In the genomic region with DNA sequence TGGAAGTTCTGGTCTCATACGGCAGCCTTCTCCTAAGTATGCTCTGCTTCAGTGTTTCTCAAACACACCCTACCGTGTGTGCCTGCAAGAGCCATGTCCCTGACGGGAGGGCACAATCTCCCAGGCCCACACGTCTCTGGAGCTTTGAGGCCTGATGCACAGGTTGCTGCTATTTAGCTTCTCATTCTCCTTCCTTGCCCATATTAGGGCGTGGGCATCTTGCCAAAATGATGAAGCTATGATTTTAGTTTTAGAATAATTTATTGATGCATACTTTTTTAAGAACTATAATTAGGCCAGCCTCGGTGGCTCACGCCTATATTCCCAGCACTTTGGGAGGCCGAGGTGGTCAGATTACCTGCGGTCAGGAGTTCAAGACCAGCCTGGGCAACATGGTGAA, we compare ENCODE assay signal across 2 cellular contexts.
TF ChIP-seq lines count a peak whose summit lies in the region.

No MANE protein-coding gene starts in this region.

TF ChIP-seq in GM12878, 131 proteins besides CTCF, POLR2A, EP300 and RAD21 (continued from another document):
- TF ChIP-seq GATAD2B (conservative IDR thresholded peaks at IDR 0.05; ENCODE audit: low read depth) (no peak), SMC3 (IDR thresholded peaks at IDR 0.05; ENCODE audit: borderline replicate concordance, low read length) (no peak), TCF12 (IDR thresholded peaks at IDR 0.05; ENCODE audit: low read depth, low read length) (no peak), STAT3 (IDR thresholded peaks at IDR 0.05; ENCODE audit: low read depth, low read length) (no peak), SRF (IDR thresholded peaks at IDR 0.05; ENCODE audit: low read depth in 2 of 2, low read length in 2 of 2) (peak; percentile 57 to 75; a peak in 3 of 4 replicates)
- TF ChIP-seq, protein P1, sequence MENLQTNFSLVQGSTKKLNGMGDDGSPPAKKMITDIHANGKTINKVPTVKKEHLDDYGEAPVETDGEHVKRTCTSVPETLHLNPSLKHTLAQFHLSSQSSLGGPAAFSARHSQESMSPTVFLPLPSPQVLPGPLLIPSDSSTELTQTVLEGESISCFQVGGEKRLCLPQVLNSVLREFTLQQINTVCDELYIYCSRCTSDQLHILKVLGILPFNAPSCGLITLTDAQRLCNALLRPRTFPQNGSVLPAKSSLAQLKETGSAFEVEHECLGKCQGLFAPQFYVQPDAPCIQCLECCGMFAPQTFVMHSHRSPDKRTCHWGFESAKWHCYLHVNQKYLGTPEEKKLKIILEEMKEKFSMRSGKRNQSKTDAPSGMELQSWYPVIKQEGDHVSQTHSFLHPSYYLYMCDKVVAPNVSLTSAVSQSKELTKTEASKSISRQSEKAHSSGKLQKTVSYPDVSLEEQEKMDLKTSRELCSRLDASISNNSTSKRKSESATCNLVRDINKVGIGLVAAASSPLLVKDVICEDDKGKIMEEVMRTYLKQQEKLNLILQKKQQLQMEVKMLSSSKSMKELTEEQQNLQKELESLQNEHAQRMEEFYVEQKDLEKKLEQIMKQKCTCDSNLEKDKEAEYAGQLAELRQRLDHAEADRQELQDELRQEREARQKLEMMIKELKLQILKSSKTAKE (IDR thresholded peaks at IDR 0.05; ENCODE audit: low read depth, poor library complexity, severe bottlenecking) = no peak

TF ChIP-seq in H1, 55 proteins besides CTCF, POLR2A, EP300 and RAD21 (continued from another document):
- TF ChIP-seq JUN (IDR thresholded peaks at IDR 0.05; ENCODE audit: low read depth, low read length) = no peak
